ENCODE assay signal across 17 cellular contexts in genomic region chr16:64933890-64934289, GRCh38.
DNase-seq lines count a peak whose midpoint lies in the region; ATAC-seq and TF ChIP-seq lines count a peak whose summit lies in the region.
"Had no signal": no experiment of that assay in that cellular context is flagged by ENCODE, and none has a peak within 500 bp of the region (broad histone marks: within the 10 kb centered on the region; RNA-seq: fewer than 3 reads in every experiment).

No MANE protein-coding gene starts in this region.

- H3K4me1 Mint-ChIP-seq in nephron: peaks cover 12% of the 10 kb centered on the region
- H3K4me1 Mint-ChIP-seq: CD4-positive, CD25-positive, alpha-beta regulatory T cell; GM23338 had no signal

- H2AFZ ChIP-seq in SK-N-SH (ENCODE audit: low read depth): no peak overlapping the region; the same call in 1 of the 2 replicates
- H2AFZ ChIP-seq: GM23338 had no signal

- no peak for TF ChIP-seq CTCF in SK-N-SH (IDR thresholded peaks at IDR 0.05)
- no peak for TF ChIP-seq CTCF in fibroblast of mammary gland (conservative IDR thresholded peaks at IDR 0.05; ENCODE audit: control insufficient read depth, insufficient read depth, low read depth, low read length)
- no peak for TF ChIP-seq CTCF in nephron (IDR thresholded peaks at IDR 0.05; ENCODE audit: unreplicated experiment in 3 of 3)

- H3K27ac ChIP-seq in SK-N-SH (ENCODE audit: low read depth in 2 of 2, low read length in 1 of 2): peak overlapping the region; percentile 24 to 34; a peak in 3 of 4 replicates
- H3K27ac ChIP-seq: suprapubic skin, vagina had no signal

- H3K9me2 ChIP-seq in SK-N-SH: no peaks in the 10 kb centered on the region

- no peaks in the 10 kb centered on the region for H3K9me3 ChIP-seq in SK-N-SH
- H3K9me3 ChIP-seq: suprapubic skin, vagina had no signal

- peak; percentile 42 for DNase-seq in EH (ENCODE audit: low read depth)
- DNase-seq in SK-N-SH: no peak
- peak; percentile 30 for DNase-seq in fibroblast of mammary gland (ENCODE audit: low read depth)
- DNase-seq: activated effector memory CD4-positive, alpha-beta T cell treated with anti-CD3 and anti-CD28 coated beads, Interleukin-2, amount 50 U/mL, for 16 hours; amniotic stem cell; CD4-positive, CD25-positive, alpha-beta regulatory T cell; NCI-H2029; NCI-H510A; T-helper 1 cell had no signal

- H3K4me3 ChIP-seq in SK-N-SH (ENCODE audit: low read depth in 2 of 2, low read length in 1 of 2) (no peak overlapping the region), fibroblast of mammary gland (ENCODE audit: control insufficient read depth, low read depth, low read length) (no peak overlapping the region)
- H3K4me3 ChIP-seq: GM23338, suprapubic skin, vagina had no signal

- H3K36me3 ChIP-seq in SK-N-SH (replicated peaks in 1 of 2; ENCODE audit: control insufficient read depth in 1 of 2, insufficient read depth in 2 of 2, low read length in 1 of 2): no peaks in the 10 kb centered on the region
- H3K36me3 ChIP-seq: suprapubic skin, vagina had no signal

- H3K4me3 Mint-ChIP-seq in nephron: no peak overlapping the region
- H3K4me3 Mint-ChIP-seq: CD4-positive, CD25-positive, alpha-beta regulatory T cell; GM23338 had no signal

- WGBS in SK-N-SH (ENCODE audit: low lambda C conversion rate): 13% methylated on average over 2 of the region's 2 CpGs

- peak overlapping the region; percentile 60 to 76 (median 64) for H3K27ac Mint-ChIP-seq in nephron
- H3K27ac Mint-ChIP-seq: CD4-positive, CD25-positive, alpha-beta regulatory T cell; GM23338 had no signal

- ATAC-seq in GM19397 (IDR thresholded peaks at IDR 0.05; ENCODE audit: unreplicated experiment) (no peak), HG03457 (IDR thresholded peaks at IDR 0.05; ENCODE audit: unreplicated experiment) (no peak), GM19463 (IDR thresholded peaks at IDR 0.05; ENCODE audit: unreplicated experiment) (no peak), GM21390 (IDR thresholded peaks at IDR 0.05; ENCODE audit: unreplicated experiment) (no peak)
- ATAC-seq: GM23338 had no signal

- H3K4me2 ChIP-seq in SK-N-SH: no peak overlapping the region; the same call in 1 of the 2 replicates
- H3K4me2 ChIP-seq: GM23338 had no signal

- TF ChIP-seq RAD21 in SK-N-SH (IDR thresholded peaks at IDR 0.05; ENCODE audit: low read length): no peak

- H3K9ac ChIP-seq in SK-N-SH: no peak overlapping the region

- no peaks in the 10 kb centered on the region for H3K27me3 ChIP-seq in SK-N-SH (ENCODE audit: insufficient read depth)
- H3K27me3 ChIP-seq: suprapubic skin, vagina had no signal

- peaks cover 0 to 4% of the 10 kb centered on the region in 2 experiments; a peak in 2 of 4 replicates for H3K4me1 ChIP-seq in SK-N-SH (ENCODE audit: control insufficient read depth in 1 of 2, insufficient read depth in 2 of 2, low read depth in 1 of 2, low read length in 1 of 2)
- H3K4me1 ChIP-seq: suprapubic skin, vagina had no signal

- no peaks in the 10 kb centered on the region for H3K36me3 Mint-ChIP-seq in nephron (ENCODE audit: low read depth)
- H3K36me3 Mint-ChIP-seq: CD4-positive, CD25-positive, alpha-beta regulatory T cell had no signal

- TF ChIP-seq EP300 in SK-N-SH (IDR thresholded peaks at IDR 0.05; ENCODE audit: borderline replicate concordance in 1 of 2, low read depth in 1 of 2, low read length in 1 of 2): peak in 1 of 2 experiments; percentile 12; a peak in 1 of 4 replicates

- peaks cover 29% of the 10 kb centered on the region for H3K9me3 Mint-ChIP-seq in nephron
- H3K9me3 Mint-ChIP-seq: GM23338 had no signal

- H3F3A ChIP-seq in SK-N-SH (replicated peaks; ENCODE audit: insufficient read depth): no peaks in the 10 kb centered on the region

- no peaks in the 10 kb centered on the region for H3K27me3 Mint-ChIP-seq in nephron (ENCODE audit: low read depth)
- H3K27me3 Mint-ChIP-seq: CD4-positive, CD25-positive, alpha-beta regulatory T cell had no signal

- CTCF ChIA-PET in SK-N-SH (lab: Yijun Ruan, JAX): interaction anchor here (1.5 kb wide), 1 partner anchor 9 kb away, joined by 3 read pairs; no protein-coding TSS in a partner anchor

- H3K79me2 ChIP-seq in SK-N-SH (ENCODE audit: insufficient read depth): no peaks in the 10 kb centered on the region

- H4K20me1 ChIP-seq in SK-N-SH (ENCODE audit: insufficient read depth): no peaks in the 10 kb centered on the region

- POLR2A ChIA-PET in SK-N-SH (lab: Yijun Ruan, JAX): no interaction called here

TF ChIP-seq in SK-N-SH, 30 proteins besides CTCF, POLR2A, EP300 and RAD21:
- TF ChIP-seq FOXM1 (IDR thresholded peaks at IDR 0.05; ENCODE audit: low read depth): no peak
- TF ChIP-seq JUND (IDR thresholded peaks at IDR 0.05): 0 out of 2 replicates have a peak, but pooled peaks have one; percentile 7
- TF ChIP-seq TAF1 (IDR thresholded peaks at IDR 0.05; ENCODE audit: borderline replicate concordance, low read depth, low read length): no peak
- TF ChIP-seq PBX3 (IDR thresholded peaks at IDR 0.05): peak; percentile 83
- no peak for TF ChIP-seq RCOR1 (IDR thresholded peaks at IDR 0.05; ENCODE audit: low read length)
- peak; percentile 53; the same call in 1 of the 2 replicates for TF ChIP-seq NFIC (IDR thresholded peaks at IDR 0.05; ENCODE audit: borderline replicate concordance)
- TF ChIP-seq FOSL2 (IDR thresholded peaks at IDR 0.05; ENCODE audit: borderline replicate concordance, low read depth): no peak
TF ChIP-seq in SK-N-SH: peak in this region for 3.
